In genomic region chr16:569445-570254, GRCh38 we compare ENCODE assay signal across 8 cellular contexts. TPM values are rescaled to one million over a fixed set of nuclear protein-coding genes. Genes with fewer than 3 reads are reported as not detected.
DNase-seq lines count a peak whose midpoint lies in the region; ATAC-seq and TF ChIP-seq lines count a peak whose summit lies in the region.

PIGQ (plus strand) TSS chr16:569968; CDS start chr16:574075, 4,107 bp downstream.

- H3K27me3 Mint-ChIP-seq in CD4-positive, alpha-beta T cell, result no peaks in the 10 kb centered on the region

- H3K4me1 Mint-ChIP-seq in CD4-positive, alpha-beta T cell (ENCODE audit: low read depth), result peaks cover 33% of the 10 kb centered on the region

- intact Hi-C loops in CD4-positive, alpha-beta T cell (cut with DNase I, micrococcal nuclease), result loop anchor here (1.0 kb wide), 4 partner anchors 20 to 67 kb away; partner anchors contain the start of genes CAPN15 (in 1 of the 2), METTL26 (in 1 of the 2) and RAB40C (in 1 of the 2)

- H3K27ac Mint-ChIP-seq in CD4-positive, alpha-beta T cell, result peak within 1 kb of the TSS; percentile 85

- peak within 1 kb of the TSS; percentile 64 for H3K27ac ChIP-seq in CD4-positive, alpha-beta T cell (ENCODE audit: low read depth, low read length)
- peak within 1 kb of the TSS; percentile 61 to 85 for H3K27ac ChIP-seq in lung (ENCODE audit: low read depth in 1 of 2, low read length in 1 of 2)

- POLR2A ChIA-PET in CD4-positive, alpha-beta T cell (lab: Charles Lee), result interaction anchor here (1.0 to 2.4 kb wide), 4 partner anchors 19 to 98 kb away, joined by 3 to 6 read pairs (median 3); partner anchors contain the start of genes CAPN15, RAB40C and RHOT2

- H3K27me3 ChIP-seq in CD4-positive, alpha-beta T cell (ENCODE audit: control insufficient read depth, insufficient read depth, low read length), result no peaks in the 10 kb centered on the region
- no peaks in the 10 kb centered on the region for H3K27me3 ChIP-seq in lung (ENCODE audit: control insufficient read depth, insufficient read depth)

- TF ChIP-seq CTCF in CD4-positive, alpha-beta T cell (IDR thresholded peaks at IDR 0.05), result no peak
- TF ChIP-seq CTCF in lung (IDR thresholded peaks at IDR 0.05; ENCODE audit: control extremely low read depth, extremely low read depth), result no peak

- DNase-seq in CD4-positive, alpha-beta T cell, result peak; percentile 37 to 73 (median 55)
- DNase-seq in NCI-H2171 (lab: John Stamatoyannopoulos, UW), result peak; percentile 66
- DNase-seq in activated CD8-positive, alpha-beta memory T cell treated with anti-CD3 and anti-CD28 coated beads for 24 hours, result peak; percentile 90
- DNase-seq in effector CD4-positive, alpha-beta T cell, result peak; percentile 51
- DNase-seq in lung (ENCODE audit: low spot score), result peak; percentile 60
- DNase-seq in stimulated activated CD4-positive, alpha-beta T cell treated with anti-CD3 and anti-CD28 coated beads, TNF-alpha, amount 100 ng/mL, for 1 hour (ENCODE audit: low read depth in 3 of 3, low spot score in 1 of 3), result peak in 2 of 3 donors; percentile 43 to 62

- H3K9me3 ChIP-seq in CD4-positive, alpha-beta T cell (ENCODE audit: control insufficient read depth, low read length), result no peaks in the 10 kb centered on the region
- no peaks in the 10 kb centered on the region for H3K9me3 ChIP-seq in lung (ENCODE audit: control insufficient read depth in 2 of 2, insufficient read depth in 1 of 2, low read length in 1 of 2)

- peak within 1 kb of the TSS; percentile 84 for H3K4me3 ChIP-seq in lung

- H3K4me1 ChIP-seq in lung (ENCODE audit: control insufficient read depth in 2 of 2, insufficient read depth in 2 of 2, low read length in 2 of 2), result peaks cover 5 to 21% of the 10 kb centered on the region in 2 donors

- CTCF ChIA-PET in CD4-positive, alpha-beta T cell (lab: Charles Lee), result no interaction called here

- H3K9me3 Mint-ChIP-seq in CD4-positive, alpha-beta T cell, result no peaks in the 10 kb centered on the region

- peaks cover 0 to 13% of the 10 kb centered on the region in 2 donors for H3K36me3 ChIP-seq in lung (ENCODE audit: control insufficient read depth in 2 of 2, insufficient read depth in 2 of 2, low read length in 2 of 2)

- peaks cover 4% of the 10 kb centered on the region for H3K36me3 Mint-ChIP-seq in CD4-positive, alpha-beta T cell (ENCODE audit: low read depth)

- peak within 1 kb of the TSS; percentile 92 for H3K4me3 Mint-ChIP-seq in CD4-positive, alpha-beta T cell

- 1 to 3% methylated on average over 39 to 87 of the region's 87 CpGs for WGBS in lung, 2 donors

- peak; percentile 77 for ATAC-seq in CD4-positive, alpha-beta T cell (ENCODE audit: poor library complexity)
- ATAC-seq in GM19467 (IDR thresholded peaks at IDR 0.05; ENCODE audit: unreplicated experiment), result peak; percentile 50
- ATAC-seq in lung (ENCODE audit: insufficient read depth, low FRiP score), result peak; percentile 65
- ATAC-seq in GM18520 (IDR thresholded peaks at IDR 0.05; ENCODE audit: unreplicated experiment), result no peak

RNA-seq across cellular contexts. Expression of gene PIGQ, which starts in this region (rescaled TPM):
- total RNA-seq in CD4-positive, alpha-beta T cell, result 10 to 100 TPM; 22.8 to 27.0 TPM
- total RNA-seq in lung, result 10 to 100 TPM; 34.9 to 81.2 TPM
- 10 to 100 TPM; 41.5 to 98.2 TPM for polyA plus RNA-seq in lung
